In the genomic region with DNA sequence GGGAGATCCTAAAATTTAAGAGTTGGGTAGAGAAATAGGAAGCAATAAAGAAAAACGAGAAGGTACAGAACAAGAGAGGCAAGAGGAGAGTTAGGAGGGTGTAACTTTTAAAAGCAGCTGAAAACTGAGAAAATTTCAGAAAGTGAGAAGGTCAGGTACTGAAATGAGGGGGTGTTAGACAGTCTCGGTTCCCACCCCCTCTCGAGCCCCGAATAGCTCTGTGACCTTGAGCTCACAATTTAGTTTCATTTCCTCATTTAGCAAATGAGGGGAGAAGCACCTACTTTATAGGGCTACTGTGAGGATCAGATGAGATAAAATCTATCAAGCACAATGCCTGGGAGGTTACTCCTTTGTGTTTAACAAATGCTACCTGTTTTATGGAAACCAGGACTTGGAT, we compare ENCODE assay signal across 10 cellular contexts. TPM values are rescaled to one million over a fixed set of nuclear protein-coding genes. Genes with fewer than 3 reads are reported as not detected.
DNase-seq lines count a peak whose midpoint lies in the region; ATAC-seq, FAIRE-seq and TF ChIP-seq lines count a peak whose summit lies in the region.
"Had no signal": no experiment of that assay in that cellular context is flagged by ENCODE, and none has a peak within 500 bp of the region (broad histone marks: within the 10 kb centered on the region; RNA-seq: fewer than 3 reads in every experiment).

No MANE protein-coding gene starts in this region.

- DNase-seq in H1 (ENCODE audit: low read depth in 1 of 2, low spot score in 2 of 2) (no peak), NCI-H2227 treated with DMSO at 0.1 percent for 48 hours (lab: John Stamatoyannopoulos, UW) (no peak), mesothelial cell of epicardium (ENCODE audit: low spot score in 2 of 2, unreplicated experiment in 2 of 2) (no peak), psoas muscle (no peak)
- no peak for DNase-seq in activated CD8-positive, alpha-beta memory T cell treated with anti-CD3 and anti-CD28 coated beads, Interleukin-2, amount 50 U/mL, for 4 hours
- DNase-seq: NCI-H510A treated with DMSO at 0.1 percent for 48 hours had no signal

- 0 out of 2 replicates have a peak overlapping the region, but pooled peaks have one; percentile 53 for H2BK20ac ChIP-seq in H1 (ENCODE audit: low read length)

- peaks cover 24% of the 10 kb centered on the region for H3K27me3 Mint-ChIP-seq in mesothelial cell of epicardium (ENCODE audit: low read depth)

- no peak overlapping the region for H4K8ac ChIP-seq in H1 (ENCODE audit: extremely low read depth, insufficient read depth, low read length)

- FAIRE-seq in H1 (lab: Jason Lieb, UNC), result no peak
- FAIRE-seq: endothelial cell of umbilical vein had no signal

- no peaks in the 10 kb centered on the region; the same call in 1 of the 2 replicates for H3K79me1 ChIP-seq in H1 (ENCODE audit: low read depth, low read length)

- H4K91ac ChIP-seq in H1 (replicated peaks; ENCODE audit: insufficient read length, low read length), result no peak overlapping the region

- no peak overlapping the region for H3K56ac ChIP-seq in H1 (replicated peaks; ENCODE audit: insufficient read length, low read depth, low read length)

- H4K20me1 ChIP-seq in H1 (replicated peaks in 1 of 2; ENCODE audit: control insufficient read depth in 1 of 2, insufficient read depth in 2 of 2, low read length in 2 of 2), result no peaks in the 10 kb centered on the region

- H3K27me3 ChIP-seq in H1 (replicated peaks in 1 of 4; ENCODE audit: control insufficient read depth in 3 of 4, extremely low read depth in 1 of 4, insufficient read depth in 3 of 4, low read length in 3 of 4) (no peaks in the 10 kb centered on the region), psoas muscle (ENCODE audit: insufficient read depth in 3 of 3, low read length in 2 of 3) (peaks cover 0 to 16% (median 0%) of the 10 kb centered on the region in 3 donors)

- POLR2A ChIA-PET in H1 (lab: Charles Lee; ENCODE audit: partially characterized antibody), result interaction anchor here (1.3 kb wide), 1 partner anchor 48 kb away, joined by 3 read pairs; no protein-coding TSS in a partner anchor

- CTCF ChIA-PET in H1 (lab: Charles Lee; ENCODE audit: partially characterized antibody), result interaction anchor here (0.8 kb wide), 1 partner anchor 186 kb away, joined by 3 read pairs; no protein-coding TSS in a partner anchor

- no peaks in the 10 kb centered on the region for H3K9me3 Mint-ChIP-seq in mesothelial cell of epicardium

- H2BK120ac ChIP-seq in H1 (replicated peaks; ENCODE audit: low read depth, low read length), result no peak overlapping the region

- H3K4me3 ChIP-seq in H1 (ENCODE audit: extremely low read depth in 1 of 4, insufficient read depth in 2 of 4, low read depth in 3 of 4, low read length in 4 of 4), result no peak overlapping the region
- H3K4me3 ChIP-seq in psoas muscle, result no peak overlapping the region

- no peak for TF ChIP-seq CTCF in H1 (IDR thresholded peaks at IDR 0.05; ENCODE audit: control extremely low read depth in 1 of 3, insufficient read depth in 1 of 3, low read depth in 1 of 3, low read length in 3 of 3)
- no peak for TF ChIP-seq CTCF in mesothelial cell of epicardium (IDR thresholded peaks at IDR 0.05; ENCODE audit: unreplicated experiment)
- TF ChIP-seq CTCF in psoas muscle (IDR thresholded peaks at IDR 0.05), result no peak

- H3K4me1 ChIP-seq in H1 (replicated peaks in 1 of 4; ENCODE audit: control insufficient read depth in 3 of 4, insufficient read depth in 4 of 4, low read length in 3 of 4) (peaks cover 0 to 6% (median 0%) of the 10 kb centered on the region in 4 experiments; a peak in 1 of 7 replicates), psoas muscle (no peaks in the 10 kb centered on the region)

- ATAC-seq in GM18519 (IDR thresholded peaks at IDR 0.05; ENCODE audit: low FRiP score, unreplicated experiment) (peak; percentile 96), GM21528 (IDR thresholded peaks at IDR 0.05; ENCODE audit: low FRiP score, unreplicated experiment) (peak; percentile 91), HG03439 (IDR thresholded peaks at IDR 0.05; ENCODE audit: unreplicated experiment) (peak; percentile 96), psoas muscle (no peak)

- H3K18ac ChIP-seq in H1 (ENCODE audit: extremely low read depth, low read length), result no peak overlapping the region

- no peak overlapping the region for H3K4me3 Mint-ChIP-seq in mesothelial cell of epicardium

- no peak for TF ChIP-seq EP300 in H1 (IDR thresholded peaks at IDR 0.05; ENCODE audit: borderline replicate concordance in 1 of 2, low read depth in 2 of 2, low read length in 2 of 2)

- H2AK5ac ChIP-seq in H1 (ENCODE audit: low read depth, low read length), result no peak overlapping the region

- 75% methylated on average over 4 of the region's 4 CpGs; no CpG with 5 or more reads in 1 of the 2 experiments for WGBS in H1 (ENCODE audit: extremely low coverage in 1 of 2, insufficient coverage in 1 of 2, insufficient read length in 1 of 2, insufficient replicate concordance in 2 of 2, low coverage in 1 of 2, low lambda C conversion rate in 2 of 2, missing lambda C conversion rate in 1 of 2), 2 experiments
- 81 to 86% (median 82%) methylated on average over 4 of the region's 4 CpGs for WGBS in psoas muscle, 3 donors

- H3K4ac ChIP-seq in H1 (replicated peaks; ENCODE audit: insufficient read length, low read depth, low read length), result no peak overlapping the region

- H2BK12ac ChIP-seq in H1 (ENCODE audit: low read depth, low read length), result no peak overlapping the region

- no peak for TF ChIP-seq POLR2A in H1 (IDR thresholded peaks at IDR 0.05; ENCODE audit: control extremely low read depth in 1 of 2, low read depth in 2 of 2, low read length in 2 of 2)

- H3K27ac Mint-ChIP-seq in mesothelial cell of epicardium, result no peak overlapping the region

- H3K23ac ChIP-seq in H1 (ENCODE audit: insufficient read length), result no peak overlapping the region

- no peak overlapping the region for H3K4me2 ChIP-seq in H1 (ENCODE audit: insufficient read depth in 1 of 2, low read depth in 2 of 2, low read length in 2 of 2)

- H3K9me3 ChIP-seq in H1 (ENCODE audit: insufficient read depth in 2 of 2, low read depth in 1 of 2, low read length in 1 of 2), result no peaks in the 10 kb centered on the region
- H3K9me3 ChIP-seq in psoas muscle, result no peaks in the 10 kb centered on the region

- no peak overlapping the region for H2BK5ac ChIP-seq in H1 (ENCODE audit: low read depth, low read length)

- peaks cover 14% of the 10 kb centered on the region for H3K4me1 Mint-ChIP-seq in mesothelial cell of epicardium

- no peak overlapping the region for H4K5ac ChIP-seq in H1 (ENCODE audit: insufficient read length, low read depth, low read length)

- peaks cover 11% of the 10 kb centered on the region; the same call in 1 of the 2 replicates for H3K23me2 ChIP-seq in H1 (ENCODE audit: low read depth, low read length)

- H3K27ac ChIP-seq in H1 (ENCODE audit: low read depth, low read length), result no peak overlapping the region
- no peak overlapping the region for H3K27ac ChIP-seq in psoas muscle

- H2AFZ ChIP-seq in H1 (ENCODE audit: low read length), result no peak overlapping the region

- no peak overlapping the region for H3K14ac ChIP-seq in H1 (ENCODE audit: insufficient read length)

- no peak for TF ChIP-seq RAD21 in H1 (IDR thresholded peaks at IDR 0.05 in 1 of 2, conservative IDR thresholded peaks at IDR 0.05 in 1 of 2; ENCODE audit: low read depth in 2 of 2, low read length in 2 of 2)

- no peak overlapping the region for H3K9ac ChIP-seq in H1 (replicated peaks in 1 of 4; ENCODE audit: extremely low read depth in 1 of 4, low read depth in 3 of 4, low read length in 3 of 4)

- peaks cover 6 to 74% of the 10 kb centered on the region in 2 experiments; a peak in 3 of 4 replicates for H3K79me2 ChIP-seq in H1 (ENCODE audit: control insufficient read depth in 1 of 2, insufficient read depth in 2 of 2, low read length in 2 of 2)

- H2BK15ac ChIP-seq in H1 (ENCODE audit: low read length), result no peak overlapping the region

- H3K36me3 ChIP-seq in H1 (ENCODE audit: control insufficient read depth in 2 of 4, insufficient read depth in 4 of 4, low read length in 3 of 4) (no peaks in the 10 kb centered on the region), psoas muscle (ENCODE audit: insufficient read depth in 1 of 2, low read depth in 1 of 2) (no peaks in the 10 kb centered on the region)

- intact Hi-C loops in psoas muscle (cut with DNase I), result no loop called here

- no peaks in the 10 kb centered on the region for H3K36me3 Mint-ChIP-seq in mesothelial cell of epicardium

TF ChIP-seq in H1, 55 proteins besides CTCF, POLR2A, EP300 and RAD21:
- TF ChIP-seq PHF8 (conservative IDR thresholded peaks at IDR 0.05; ENCODE audit: low read depth, low read length) (no peak), ZNF274 (IDR thresholded peaks at IDR 0.05; ENCODE audit: borderline replicate concordance, extremely low read depth, low read length) (no peak), KDM1A (IDR thresholded peaks at IDR 0.05; ENCODE audit: borderline replicate concordance, low read length) (no peak), CBX5 (IDR thresholded peaks at IDR 0.05; ENCODE audit: low read depth, low read length) (no peak), KDM4A (IDR thresholded peaks at IDR 0.05; ENCODE audit: low read depth, low read length, severe bottlenecking) (no peak), POLR2AphosphoS5 (IDR thresholded peaks at IDR 0.05; ENCODE audit: low read depth, low read length) (no peak), SUZ12 (IDR thresholded peaks at IDR 0.05; ENCODE audit: low read length) (no peak), TCF12 (IDR thresholded peaks at IDR 0.05; ENCODE audit: low read depth, low read length) (no peak), ASH2L (IDR thresholded peaks at IDR 0.05; ENCODE audit: low read length) (no peak), GABPA (IDR thresholded peaks at IDR 0.05; ENCODE audit: borderline replicate concordance, insufficient read depth, low read length) (no peak)

RNA-seq across cellular contexts. Expression of a gene that starts 4.8 kb away (rescaled TPM):
- 24.0 and 26.9 TPM in 2 replicates for total RNA-seq in H1 (2021; fragmentation: NEBNext Ultra II Directional; extraction: Animal tissue kit (Norgen Biotek cat#: 25700))
- 11.0 and 16.9 TPM in 2 replicates for polyA plus RNA-seq in H1 (2011; rRNA removed)
- polyA plus RNA-seq in H1 (2011; cell fraction: cytosol; rRNA removed), result 16.3 TPM
- 11.3 TPM for polyA plus RNA-seq in H1 (2011; cell fraction: nucleus; rRNA removed)
- 15.1 to 19.6 TPM (median 17.3 TPM) in 4 replicates for polyA plus RNA-seq in H1 (2012, experiment 1 of 2)
- polyA plus RNA-seq in H1 (2012, experiment 2 of 2), result 2.2 TPM
- polyA plus RNA-seq in H1 (2013, experiment 1 of 2), result 23.9 TPM
- 23.1 TPM for polyA plus RNA-seq in H1 (2013, experiment 2 of 2)
- 71.4 and 85.3 TPM in 2 replicates for polyA minus RNA-seq in H1 (2011; rRNA and poly(A)+ RNA removed)
- 25.3 TPM for polyA minus RNA-seq in H1 (2011; cell fraction: cytosol; rRNA and poly(A)+ RNA removed)
- polyA minus RNA-seq in H1 (2011; cell fraction: nucleus; rRNA and poly(A)+ RNA removed), result 75.0 TPM
- 0.87 to 1.6 TPM (median 1.4 TPM) in 3 replicates for total RNA-seq in mesothelial cell of epicardium
- under 1 TPM in 1 of 4 donors, not detected in 3; 0.08 TPM for total RNA-seq in psoas muscle
- under 1 TPM in 2 of 3 donors, not detected in 1; 0.04 to 0.05 TPM for polyA plus RNA-seq in psoas muscle
- polyA plus RNA-seq: endothelial cell of umbilical vein had no signal

Comparison
In these comparisons a context has a peak if more than half of its experiments do, and no peak if none do; other contexts are left out.
1. ATAC-seq: peak in GM18519 (single experiment), GM21528 (single experiment) and HG03439 (single experiment); none in psoas muscle (0 of 4).